Comparison of ENCODE assay signal across 2 cellular contexts in genomic region chr5:169384661-169385060, GRCh38.
TF ChIP-seq lines count a peak whose summit lies in the region.

No MANE protein-coding gene starts in this region.

TF ChIP-seq in SK-N-SH, 30 proteins besides CTCF, POLR2A, EP300 and RAD21 (continued from another document):
- TF ChIP-seq, protein P1, sequence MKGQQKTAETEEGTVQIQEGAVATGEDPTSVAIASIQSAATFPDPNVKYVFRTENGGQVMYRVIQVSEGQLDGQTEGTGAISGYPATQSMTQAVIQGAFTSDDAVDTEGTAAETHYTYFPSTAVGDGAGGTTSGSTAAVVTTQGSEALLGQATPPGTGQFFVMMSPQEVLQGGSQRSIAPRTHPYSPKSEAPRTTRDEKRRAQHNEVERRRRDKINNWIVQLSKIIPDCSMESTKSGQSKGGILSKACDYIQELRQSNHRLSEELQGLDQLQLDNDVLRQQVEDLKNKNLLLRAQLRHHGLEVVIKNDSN (IDR thresholded peaks at IDR 0.05; ENCODE audit: borderline replicate concordance, low read depth) = no peak
- TF ChIP-seq SIN3A (IDR thresholded peaks at IDR 0.05; ENCODE audit: borderline replicate concordance, low read depth, low read length) (no peak), FOSL2 (IDR thresholded peaks at IDR 0.05; ENCODE audit: borderline replicate concordance, low read depth) (no peak), USF2 (IDR thresholded peaks at IDR 0.05; ENCODE audit: borderline replicate concordance, low read depth, low read length) (no peak), CHD2 (IDR thresholded peaks at IDR 0.05; ENCODE audit: low read length, partially characterized antibody) (no peak)

TF ChIP-seq in SK-N-SH treated with all-trans-retinoic acid at 6 μM for 48 hours, 23 proteins besides CTCF, POLR2A, EP300 and RAD21 (continued from another document):
- TF ChIP-seq, protein P2, sequence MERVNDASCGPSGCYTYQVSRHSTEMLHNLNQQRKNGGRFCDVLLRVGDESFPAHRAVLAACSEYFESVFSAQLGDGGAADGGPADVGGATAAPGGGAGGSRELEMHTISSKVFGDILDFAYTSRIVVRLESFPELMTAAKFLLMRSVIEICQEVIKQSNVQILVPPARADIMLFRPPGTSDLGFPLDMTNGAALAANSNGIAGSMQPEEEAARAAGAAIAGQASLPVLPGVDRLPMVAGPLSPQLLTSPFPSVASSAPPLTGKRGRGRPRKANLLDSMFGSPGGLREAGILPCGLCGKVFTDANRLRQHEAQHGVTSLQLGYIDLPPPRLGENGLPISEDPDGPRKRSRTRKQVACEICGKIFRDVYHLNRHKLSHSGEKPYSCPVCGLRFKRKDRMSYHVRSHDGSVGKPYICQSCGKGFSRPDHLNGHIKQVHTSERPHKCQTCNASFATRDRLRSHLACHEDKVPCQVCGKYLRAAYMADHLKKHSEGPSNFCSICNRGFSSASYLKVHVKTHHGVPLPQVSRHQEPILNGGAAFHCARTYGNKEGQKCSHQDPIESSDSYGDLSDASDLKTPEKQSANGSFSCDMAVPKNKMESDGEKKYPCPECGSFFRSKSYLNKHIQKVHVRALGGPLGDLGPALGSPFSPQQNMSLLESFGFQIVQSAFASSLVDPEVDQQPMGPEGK (CRISPR knock-in tag; IDR thresholded peaks at IDR 0.05; ENCODE audit: borderline replicate concordance) = no peak
- TF ChIP-seq ZNF8 (CRISPR knock-in tag; IDR thresholded peaks at IDR 0.05) (no peak), ARNTL (CRISPR knock-in tag; IDR thresholded peaks at IDR 0.05; ENCODE audit: borderline replicate concordance, low read depth) (no peak), BACH2 (CRISPR knock-in tag; IDR thresholded peaks at IDR 0.05; ENCODE audit: borderline replicate concordance) (no peak)
